9 cellular contexts compared by ENCODE assay signal in genomic region chr21:45982256-45982757, GRCh38. TPM values are rescaled to one million over a fixed set of nuclear protein-coding genes. Genes with fewer than 3 reads are reported as not detected.
DNase-seq lines count a peak whose midpoint lies in the region; ATAC-seq and TF ChIP-seq lines count a peak whose summit lies in the region.
"Had no signal": no experiment of that assay in that cellular context is flagged by ENCODE, and none has a peak within 500 bp of the region (broad histone marks: within the 10 kb centered on the region; RNA-seq: fewer than 3 reads in every experiment).

No MANE protein-coding gene starts in this region.

- TF ChIP-seq POLR2A in right lobe of liver (IDR thresholded peaks at IDR 0.05): no peak
- TF ChIP-seq POLR2A in transverse colon (IDR thresholded peaks at IDR 0.05): no peak

- no peak for ATAC-seq in activated CD8-positive, alpha-beta memory T cell treated with anti-CD3 and anti-CD28 coated beads, Interleukin-2, amount 10 ng/mL, durations not matched to agents 7 days and 5 days
- peak in 3 of 4 donors; percentile 1 to 22 (median 11) for ATAC-seq in right lobe of liver
- no peak for ATAC-seq in HG02588 (IDR thresholded peaks at IDR 0.05; ENCODE audit: unreplicated experiment)

- H3K4me3 ChIP-seq in right lobe of liver (peak overlapping the region; percentile 65 to 74 (median 67)), transverse colon (peak overlapping the region; percentile 42 to 73 (median 48))

- no peak for TF ChIP-seq CTCF in right lobe of liver (IDR thresholded peaks at IDR 0.05)
- TF ChIP-seq CTCF in transverse colon (IDR thresholded peaks at IDR 0.05): no peak

- no peak overlapping the region for H3K27ac Mint-ChIP-seq in activated CD8-positive, alpha-beta memory T cell treated with anti-CD3 and anti-CD28 coated beads, Interleukin-2, amount 10 ng/mL, durations not matched to agents 7 days and 5 days

- peaks cover 12% of the 10 kb centered on the region for H3K27me3 Mint-ChIP-seq in activated CD8-positive, alpha-beta memory T cell treated with anti-CD3 and anti-CD28 coated beads, Interleukin-2, amount 10 ng/mL, durations not matched to agents 7 days and 5 days

- no peaks in the 10 kb centered on the region for H3K36me3 ChIP-seq in right lobe of liver
- H3K36me3 ChIP-seq in transverse colon: no peaks in the 10 kb centered on the region

- no peak overlapping the region for H3K4me3 Mint-ChIP-seq in activated CD8-positive, alpha-beta memory T cell treated with anti-CD3 and anti-CD28 coated beads, Interleukin-2, amount 10 ng/mL, durations not matched to agents 7 days and 5 days

- H3K27ac ChIP-seq in right lobe of liver (peak overlapping the region in 2 of 3 donors; percentile 13 to 57), transverse colon (peak overlapping the region; percentile 81 to 90 (median 85))
- H3K27ac ChIP-seq: KMS-11 had no signal

- no peaks in the 10 kb centered on the region for H3K36me3 Mint-ChIP-seq in activated CD8-positive, alpha-beta memory T cell treated with anti-CD3 and anti-CD28 coated beads, Interleukin-2, amount 10 ng/mL, durations not matched to agents 7 days and 5 days

- TF ChIP-seq EP300 in transverse colon (IDR thresholded peaks at IDR 0.05; ENCODE audit: low read depth): no peak

- H3K4me1 ChIP-seq in right lobe of liver (peaks cover 0 to 4% (median 2%) of the 10 kb centered on the region in 4 donors), transverse colon (peaks cover 12 to 46% (median 18%) of the 10 kb centered on the region in 4 donors)

- H3K9me3 ChIP-seq in right lobe of liver: no peaks in the 10 kb centered on the region
- H3K9me3 ChIP-seq in transverse colon: no peaks in the 10 kb centered on the region

- WGBS in right lobe of liver (ENCODE audit: insufficient coverage, low coverage, low lambda C conversion rate, missing lambda C conversion rate): no CpG with 5 or more reads among the region's 32 CpGs
- 11% methylated on average over 26 of the region's 32 CpGs; no CpG with 5 or more reads in 1 of the 2 donors for WGBS in transverse colon (ENCODE audit: low coverage in 1 of 2), 2 donors

- peak; percentile 61 for DNase-seq in activated CD8-positive, alpha-beta memory T cell treated with anti-CD3 and anti-CD28 coated beads, Interleukin-2, amount 50 U/mL, for 48 hours
- no peak for DNase-seq in activated CD8-positive, alpha-beta memory T cell treated with anti-CD3 and anti-CD28 coated beads, Interleukin-2, amount 10 ng/mL, durations not matched to agents 7 days and 5 days
- DNase-seq in cerebellum (ENCODE audit: low spot score): peak; percentile 18
- peak in 2 of 3 donors; percentile 26 to 53 for DNase-seq in right lobe of liver
- DNase-seq in transverse colon: peak; percentile 26
- DNase-seq in stimulated activated CD4-positive, alpha-beta T cell treated with anti-CD3 and anti-CD28 coated beads, Interleukin-15, amount 100 ng/mL, for 24 hours: no peak
- no peak for DNase-seq in occipital lobe (lab: John Stamatoyannopoulos, UW)

- in situ Hi-C loops in transverse colon (cut with MboI; ENCODE audit: low pct_ligation_motif_present in 1 of 4, low pct_unique_long_range_greater_than_20kb in 1 of 4, low sequenced_read_pairs in 3 of 4): no loop called here

- H3K4me1 Mint-ChIP-seq in activated CD8-positive, alpha-beta memory T cell treated with anti-CD3 and anti-CD28 coated beads, Interleukin-2, amount 10 ng/mL, durations not matched to agents 7 days and 5 days: peaks cover 8% of the 10 kb centered on the region

- CTCF ChIA-PET in activated CD8-positive, alpha-beta memory T cell treated with anti-CD3 and anti-CD28 coated beads, Interleukin-2, amount 10 ng/mL, durations not matched to agents 7 days and 5 days (lab: Charles Lee): interaction anchor here (1.6 kb wide), 2 partner anchors 9 to 161 kb away, joined by 3 to 4 read pairs; no protein-coding TSS in a partner anchor

- H3K27me3 ChIP-seq in right lobe of liver (no peaks in the 10 kb centered on the region), transverse colon (peaks cover 34% of the 10 kb centered on the region)

- intact Hi-C loops in right lobe of liver (cut with DNase I): no loop called here
- intact Hi-C loops in transverse colon (cut with DNase I; ENCODE audit: low total_unique reads): no loop called here

- no peaks in the 10 kb centered on the region for H3K9me3 Mint-ChIP-seq in activated CD8-positive, alpha-beta memory T cell treated with anti-CD3 and anti-CD28 coated beads, Interleukin-2, amount 10 ng/mL, durations not matched to agents 7 days and 5 days (ENCODE audit: low read depth)

RNA-seq across cellular contexts. Expression of gene COL6A1, which starts 0.7 kb away (rescaled TPM):
- total RNA-seq in activated CD8-positive, alpha-beta memory T cell treated with anti-CD3 and anti-CD28 coated beads, Interleukin-2, amount 10 ng/mL, durations not matched to agents 7 days and 5 days: 1 to 10 TPM in 1 of 2 experiments, under 1 TPM in 1; 0.12 to 5.4 TPM
- total RNA-seq in cerebellum (88.8 TPM), right lobe of liver (10 to 100 TPM; 28.2 to 79.9 (median 51.1) TPM), transverse colon (100 to 1,000 TPM; 166 to 580 (median 346) TPM), occipital lobe (41.0 TPM)

Comparison
In these comparisons a context has a peak if more than half of its experiments do, and no peak if none do; other contexts are left out.
1. DNase-seq: peak in activated CD8-positive, alpha-beta memory T cell treated with anti-CD3 and anti-CD28 coated beads, Interleukin-2, amount 50 U/mL, for 48 hours (single experiment), cerebellum (single experiment), right lobe of liver (2 of 3) and transverse colon (single experiment); none in activated CD8-positive, alpha-beta memory T cell treated with anti-CD3 and anti-CD28 coated beads, Interleukin-2, amount 10 ng/mL, durations not matched to agents 7 days and 5 days (single experiment), stimulated activated CD4-positive, alpha-beta T cell treated with anti-CD3 and anti-CD28 coated beads, Interleukin-15, amount 100 ng/mL, for 24 hours (single experiment) and occipital lobe (single experiment).
2. ATAC-seq: peak in right lobe of liver (3 of 4); none in activated CD8-positive, alpha-beta memory T cell treated with anti-CD3 and anti-CD28 coated beads, Interleukin-2, amount 10 ng/mL, durations not matched to agents 7 days and 5 days (single experiment) and HG02588 (single experiment).